In the genomic region with DNA sequence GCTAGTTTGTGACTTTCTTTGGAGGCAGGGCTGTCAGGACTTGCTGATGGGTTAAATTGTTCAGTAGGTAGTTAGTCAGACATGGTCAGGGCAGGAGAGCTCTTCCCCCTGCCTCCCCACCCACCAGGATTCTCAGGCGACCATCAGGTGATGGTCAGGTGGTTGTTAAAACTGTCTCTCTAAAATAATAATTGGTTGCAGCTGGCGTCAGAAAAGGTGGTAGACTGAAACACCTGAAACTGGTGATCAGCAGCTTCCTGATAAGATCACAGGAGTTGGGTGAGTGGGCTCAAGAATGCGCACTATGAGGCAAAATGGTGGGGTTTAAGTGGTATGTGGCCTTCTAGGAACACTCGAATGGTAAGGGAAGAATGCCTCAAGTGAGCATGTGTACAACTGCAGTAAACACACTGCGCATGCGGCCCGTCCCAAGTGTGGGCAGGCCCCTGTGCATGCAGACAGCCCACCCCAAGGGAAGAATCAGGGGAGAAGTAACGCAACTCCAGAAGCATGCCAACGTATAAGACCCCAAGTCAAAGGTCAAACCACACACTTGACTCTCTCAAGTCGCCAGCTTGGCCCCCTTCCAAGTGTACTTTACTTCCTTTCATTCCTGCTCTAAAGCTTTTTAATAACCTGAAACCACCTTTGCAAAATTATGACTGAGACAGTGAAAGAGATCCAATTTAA, we compare ENCODE assay signal across 26 cellular contexts. TPM values are rescaled to one million over a fixed set of nuclear protein-coding genes. Genes with fewer than 3 reads are reported as not detected.
A peak's percentile ranks its signal among the peaks of the same experiment; 100 is the strongest.
DNase-seq lines count a peak whose midpoint lies in the region; ATAC-seq lines count a peak whose summit lies in the region.
"Had no signal": no experiment of that assay in that cellular context is flagged by ENCODE, and none has a peak within 500 bp of the region (broad histone marks: within the 10 kb centered on the region; RNA-seq: fewer than 3 reads in every experiment).

No MANE protein-coding gene starts in this region.

- peaks cover 8% of the 10 kb centered on the region; the same call in 1 of the 2 replicates for H3K4me1 ChIP-seq in SJCRH30
- H3K4me1 ChIP-seq: pancreas had no signal

- peak overlapping the region; percentile 26; the same call in 1 of the 2 replicates for H3K4me3 ChIP-seq in SJCRH30
- H3K4me3 ChIP-seq: gastrocnemius medialis, MG63, pancreas, SJSA1, tibial nerve had no signal

- no peak overlapping the region for H3K4me3 Mint-ChIP-seq in stimulated activated naive B cell treated with anti-CD40 and anti-IgM and Interleukin-4, amounts not matched to agents 10 μg/mL and 1 μg/mL and 100 μg/mL, for 72 hours
- H3K4me3 Mint-ChIP-seq in natural killer cell treated with Interleukin-12 subunit alpha and Interleukin-12 subunit beta and Interleukin-15 and Interleukin-18, amount 100 ng/mL, for 72 hours: no peak overlapping the region
- H3K4me3 Mint-ChIP-seq: activated naive CD4-positive, alpha-beta T cell treated with anti-CD3 and anti-CD28 coated beads, Interleukin-2, amount 10 ng/mL, durations not matched to agents 7 days and 5 days; activated T-cell treated with anti-CD3 and anti-CD28 coated beads, Interleukin-2, amount 50 U/mL, for 24 hours; central memory CD8-positive, alpha-beta T cell; naive thymus-derived CD4-positive, alpha-beta T cell had no signal

- H3K9me3 ChIP-seq in SJCRH30 (replicated peaks): no peaks in the 10 kb centered on the region
- H3K9me3 ChIP-seq: gastrocnemius medialis, MG63, pancreas, SJSA1, tibial nerve had no signal

- H3K9me3 Mint-ChIP-seq in stimulated activated naive B cell treated with anti-CD40 and anti-IgM and Interleukin-4, amounts not matched to agents 10 μg/mL and 1 μg/mL and 100 μg/mL, for 72 hours: no peaks in the 10 kb centered on the region
- H3K9me3 Mint-ChIP-seq in natural killer cell treated with Interleukin-12 subunit alpha and Interleukin-12 subunit beta and Interleukin-15 and Interleukin-18, amount 100 ng/mL, for 72 hours: no peaks in the 10 kb centered on the region
- H3K9me3 Mint-ChIP-seq: activated naive CD4-positive, alpha-beta T cell treated with anti-CD3 and anti-CD28 coated beads, Interleukin-2, amount 10 ng/mL, durations not matched to agents 7 days and 5 days; activated T-cell treated with anti-CD3 and anti-CD28 coated beads, Interleukin-2, amount 50 U/mL, for 24 hours; central memory CD8-positive, alpha-beta T cell; naive thymus-derived CD4-positive, alpha-beta T cell had no signal

- peaks cover 13 to 32% of the 10 kb centered on the region in 2 donors for H3K27me3 Mint-ChIP-seq in stimulated activated naive B cell treated with anti-CD40 and anti-IgM and Interleukin-4, amounts not matched to agents 10 μg/mL and 1 μg/mL and 100 μg/mL, for 72 hours
- H3K27me3 Mint-ChIP-seq in natural killer cell treated with Interleukin-12 subunit alpha and Interleukin-12 subunit beta and Interleukin-15 and Interleukin-18, amount 100 ng/mL, for 72 hours: peaks cover 15 to 17% of the 10 kb centered on the region in 2 donors

- DNase-seq in KBM-7: peak; percentile 35
- peak; percentile 79 to 81 for DNase-seq in SJCRH30
- peak; percentile 33 for DNase-seq in left lobe of liver (ENCODE audit: low spot score)
- DNase-seq in stimulated activated naive B cell treated with anti-CD40 and anti-IgM and Interleukin-4, amounts not matched to agents 10 μg/mL and 1 μg/mL and 100 μg/mL, for 72 hours: no peak
- no peak for DNase-seq in natural killer cell treated with Interleukin-12 subunit alpha and Interleukin-12 subunit beta and Interleukin-15 and Interleukin-18, amount 100 ng/mL, for 72 hours (ENCODE audit: low spot score)
- DNase-seq: activated CD4-positive, alpha-beta T cell treated with anti-CD3 and anti-CD28 coated beads, Interleukin-2, amount 50 U/mL, for 4 hours; activated naive CD4-positive, alpha-beta T cell treated with anti-CD3 and anti-CD28 coated beads, Interleukin-2, amount 10 ng/mL, durations not matched to agents 7 days and 5 days; activated T-cell treated with anti-CD3 and anti-CD28 coated beads, Interleukin-2, amount 50 U/mL, for 24 hours; anterior cingulate cortex; erythroblast; gastrocnemius medialis; H7; hypothalamus; IMR-90; MG63; naive thymus-derived CD4-positive, alpha-beta T cell; NCI-H1694; NCI-H345; pancreas; stimulated activated naive CD4-positive, alpha-beta T cell treated with Interleukin-2 at 50 U/mL for 16 hours had no signal

- in situ Hi-C loops in KBM-7 (cut with MboI; ENCODE audit: low pct_unique_long_range_greater_than_20kb, low sequenced_read_pairs): loop anchor here (10.0 kb wide), 1 partner anchor 261 kb away; no protein-coding TSS in a partner anchor

- H3K36me3 Mint-ChIP-seq in stimulated activated naive B cell treated with anti-CD40 and anti-IgM and Interleukin-4, amounts not matched to agents 10 μg/mL and 1 μg/mL and 100 μg/mL, for 72 hours: no peaks in the 10 kb centered on the region
- H3K36me3 Mint-ChIP-seq in natural killer cell treated with Interleukin-12 subunit alpha and Interleukin-12 subunit beta and Interleukin-15 and Interleukin-18, amount 100 ng/mL, for 72 hours: no peaks in the 10 kb centered on the region
- H3K36me3 Mint-ChIP-seq: activated naive CD4-positive, alpha-beta T cell treated with anti-CD3 and anti-CD28 coated beads, Interleukin-2, amount 10 ng/mL, durations not matched to agents 7 days and 5 days; naive thymus-derived CD4-positive, alpha-beta T cell had no signal

- H3K27ac ChIP-seq in SJCRH30: no peak overlapping the region
- H3K27ac ChIP-seq: pancreas, SJSA1, tibial nerve had no signal

- peak overlapping the region; percentile 73 for H3K27ac Mint-ChIP-seq in stimulated activated naive B cell treated with anti-CD40 and anti-IgM and Interleukin-4, amounts not matched to agents 10 μg/mL and 1 μg/mL and 100 μg/mL, for 72 hours
- no peak overlapping the region for H3K27ac Mint-ChIP-seq in natural killer cell treated with Interleukin-12 subunit alpha and Interleukin-12 subunit beta and Interleukin-15 and Interleukin-18, amount 100 ng/mL, for 72 hours
- H3K27ac Mint-ChIP-seq: activated naive CD4-positive, alpha-beta T cell treated with anti-CD3 and anti-CD28 coated beads, Interleukin-2, amount 10 ng/mL, durations not matched to agents 7 days and 5 days; activated T-cell treated with anti-CD3 and anti-CD28 coated beads, Interleukin-2, amount 50 U/mL, for 24 hours; naive thymus-derived CD4-positive, alpha-beta T cell had no signal

- no peaks in the 10 kb centered on the region for H3K27me3 ChIP-seq in SJCRH30
- H3K27me3 ChIP-seq: gastrocnemius medialis, pancreas, SJSA1, tibial nerve had no signal

- H3K4me1 Mint-ChIP-seq in stimulated activated naive B cell treated with anti-CD40 and anti-IgM and Interleukin-4, amounts not matched to agents 10 μg/mL and 1 μg/mL and 100 μg/mL, for 72 hours: peaks cover 17 to 26% of the 10 kb centered on the region in 2 donors
- peaks cover 4 to 6% of the 10 kb centered on the region in 2 donors for H3K4me1 Mint-ChIP-seq in natural killer cell treated with Interleukin-12 subunit alpha and Interleukin-12 subunit beta and Interleukin-15 and Interleukin-18, amount 100 ng/mL, for 72 hours (ENCODE audit: low read depth in 2 of 2)

- H3K36me3 ChIP-seq in SJCRH30: no peaks in the 10 kb centered on the region
- H3K36me3 ChIP-seq: gastrocnemius medialis, MG63, pancreas, SJSA1, tibial nerve had no signal

- ATAC-seq in left lobe of liver (no peak), HG03460 (IDR thresholded peaks at IDR 0.05; ENCODE audit: unreplicated experiment) (no peak), HG03108 (IDR thresholded peaks at IDR 0.05; ENCODE audit: unreplicated experiment) (no peak)
- no peak for ATAC-seq in stimulated activated naive B cell treated with anti-CD40 and anti-IgM and Interleukin-4, amounts not matched to agents 10 μg/mL and 1 μg/mL and 100 μg/mL, for 72 hours (replicated peaks)
- no peak for ATAC-seq in natural killer cell treated with Interleukin-12 subunit alpha and Interleukin-12 subunit beta and Interleukin-15 and Interleukin-18, amount 100 ng/mL, for 72 hours
- ATAC-seq: naive thymus-derived CD4-positive, alpha-beta T cell; pancreas had no signal

RNA-seq across cellular contexts. Expression of a gene that starts 7.9 kb away (rescaled TPM):
- 172 and 191 TPM in 2 replicates for total RNA-seq in SJCRH30 (2014; rRNA removed; shearing (Covaris generic))
- 70.4 TPM for total RNA-seq in left lobe of liver
- total RNA-seq in natural killer cell treated with Interleukin-12 subunit alpha and Interleukin-12 subunit beta and Interleukin-15 and Interleukin-18, amount 100 ng/mL, for 72 hours: 10 to 100 TPM; 39.3 to 39.8 TPM

RNA-seq across cellular contexts. Expression of a gene that starts 14.5 kb away (rescaled TPM):
- not detected in 2 replicates for total RNA-seq in SJCRH30 (2014; rRNA removed; shearing (Covaris generic))
- total RNA-seq in left lobe of liver: 0.15 TPM
- under 1 TPM; 0.53 to 0.71 TPM for total RNA-seq in natural killer cell treated with Interleukin-12 subunit alpha and Interleukin-12 subunit beta and Interleukin-15 and Interleukin-18, amount 100 ng/mL, for 72 hours
- total RNA-seq: naive thymus-derived CD4-positive, alpha-beta T cell; SJSA1; T-helper 2 cell treated with Interferon-gamma antibody and Interleukin-4, amounts not matched to agents 100 ng/mL and 5 ng/mL, for 36 hours had no signal

Comparison
In these comparisons a context has a peak if more than half of its experiments do, and no peak if none do; other contexts are left out.
1. DNase-seq: peak in KBM-7 (single experiment), SJCRH30 (2 of 2) and left lobe of liver (single experiment); none in stimulated activated naive B cell treated with anti-CD40 and anti-IgM and Interleukin-4, amounts not matched to agents 10 μg/mL and 1 μg/mL and 100 μg/mL, for 72 hours (single experiment) and natural killer cell treated with Interleukin-12 subunit alpha and Interleukin-12 subunit beta and Interleukin-15 and Interleukin-18, amount 100 ng/mL, for 72 hours (single experiment).